Comparison of ENCODE assay signal across 1 cellular context in genomic region chr1:40423264-40423642, GRCh38.
TF ChIP-seq lines count a peak whose summit lies in the region.

No MANE protein-coding gene starts in this region.

TF ChIP-seq in GM12878, 131 proteins besides CTCF, POLR2A, EP300 and RAD21:
- peak; percentile 60; the same call in 1 of the 2 replicates for TF ChIP-seq SPI1 (IDR thresholded peaks at IDR 0.05; ENCODE audit: borderline replicate concordance, insufficient read depth, low read depth, low read length)
- TF ChIP-seq SRF (IDR thresholded peaks at IDR 0.05; ENCODE audit: low read depth in 2 of 2, low read length in 2 of 2), result no peak
